18 cellular contexts compared by ENCODE assay signal in the genomic region with DNA sequence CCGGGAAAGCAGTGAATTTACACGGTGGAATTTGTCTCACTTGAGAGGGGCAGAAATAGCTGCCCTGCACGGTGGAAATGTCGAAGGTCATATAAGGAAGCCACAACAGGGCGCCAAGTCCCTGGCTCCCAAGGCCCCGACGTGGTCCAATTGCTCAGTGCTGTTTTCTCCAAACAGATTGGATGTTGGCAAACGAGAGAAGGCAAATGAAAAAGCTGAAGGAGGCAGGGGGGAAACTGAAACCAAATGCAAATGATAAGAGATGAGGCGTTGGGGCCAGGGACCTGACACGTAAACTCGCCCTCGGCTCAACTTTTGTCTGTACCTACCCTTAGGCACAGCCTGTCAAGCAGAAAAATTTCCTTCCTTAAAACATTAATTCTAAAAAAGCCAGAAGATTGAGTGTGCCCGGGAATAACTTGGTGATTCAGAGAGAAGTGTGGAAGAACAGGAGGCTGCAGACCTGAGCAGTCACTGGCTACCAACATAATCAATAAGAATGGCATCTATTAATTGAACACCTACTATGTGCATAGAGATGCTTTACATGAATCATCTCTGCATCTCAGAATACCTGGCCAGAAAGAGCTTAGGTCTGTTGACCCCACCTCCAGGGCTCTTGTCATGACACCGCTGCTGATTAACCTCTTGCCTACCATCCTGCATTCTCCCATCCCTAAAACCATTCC. TPM values are rescaled to one million over a fixed set of nuclear protein-coding genes. Genes with fewer than 3 reads are reported as not detected.
DNase-seq lines count a peak whose midpoint lies in the region; ATAC-seq and TF ChIP-seq lines count a peak whose summit lies in the region.
"Had no signal": no experiment of that assay in that cellular context is flagged by ENCODE, and none has a peak within 500 bp of the region (broad histone marks: within the 10 kb centered on the region; RNA-seq: fewer than 3 reads in every experiment).

No MANE protein-coding gene starts in this region.

- WGBS in adrenal gland, 4 donors, result 15 to 21% (median 18%) methylated on average over 14 of the region's 14 CpGs
- WGBS in right cardiac atrium, result 22% methylated on average over 14 of the region's 14 CpGs

- CTCF ChIA-PET in activated CD8-positive, alpha-beta T cell treated with anti-CD3 and anti-CD28 coated beads, Interleukin-2, amount 10 ng/mL, durations not matched to agents 7 days and 5 days (lab: Charles Lee), result interaction anchor here (1.4 kb wide), 1 partner anchor 15 kb away, joined by 5 read pairs; no protein-coding TSS in a partner anchor

- H3K4me3 Mint-ChIP-seq in activated CD8-positive, alpha-beta T cell treated with anti-CD3 and anti-CD28 coated beads, Interleukin-2, amount 10 ng/mL, durations not matched to agents 7 days and 5 days, result no peak overlapping the region
- H3K4me3 Mint-ChIP-seq: brain, IgD-negative memory B cell, memory B cell had no signal

- intact Hi-C loops in Right ventricle myocardium inferior (cut with DNase I), result no loop called here
- intact Hi-C loops in cardiac septum (cut with DNase I), result no loop called here
- intact Hi-C loops in adrenal gland (cut with DNase I), result no loop called here
- intact Hi-C loops in right cardiac atrium (cut with DNase I), result no loop called here

- no peaks in the 10 kb centered on the region for H3K9me3 ChIP-seq in adrenal gland (replicated peaks in 1 of 3)
- H3K9me3 ChIP-seq in right cardiac atrium (ENCODE audit: control insufficient read depth, low read length), result no peaks in the 10 kb centered on the region
- H3K9me3 ChIP-seq: A549 had no signal

- H3K27ac ChIP-seq in adrenal gland (peak overlapping the region; percentile 15 to 85 (median 64)), right cardiac atrium (ENCODE audit: low read length) (peak overlapping the region; percentile 1)
- H3K27ac ChIP-seq: RWPE1 had no signal

- peak in 1 of 2 donors; percentile 20 for TF ChIP-seq POLR2A in adrenal gland (IDR thresholded peaks at IDR 0.05)

- H3K9me3 Mint-ChIP-seq in activated CD8-positive, alpha-beta T cell treated with anti-CD3 and anti-CD28 coated beads, Interleukin-2, amount 10 ng/mL, durations not matched to agents 7 days and 5 days (ENCODE audit: insufficient read depth), result no peaks in the 10 kb centered on the region
- H3K9me3 Mint-ChIP-seq: memory B cell had no signal

- no peaks in the 10 kb centered on the region for H3K4me1 Mint-ChIP-seq in activated CD8-positive, alpha-beta T cell treated with anti-CD3 and anti-CD28 coated beads, Interleukin-2, amount 10 ng/mL, durations not matched to agents 7 days and 5 days (ENCODE audit: low read depth)
- H3K4me1 Mint-ChIP-seq: memory B cell had no signal

- H3K36me3 ChIP-seq in adrenal gland (replicated peaks in 1 of 2), result no peaks in the 10 kb centered on the region

- H3K27me3 Mint-ChIP-seq in activated CD8-positive, alpha-beta T cell treated with anti-CD3 and anti-CD28 coated beads, Interleukin-2, amount 10 ng/mL, durations not matched to agents 7 days and 5 days (ENCODE audit: low read depth), result no peaks in the 10 kb centered on the region

- ATAC-seq in Right ventricle myocardium inferior (peak; percentile 83), right cardiac atrium (peak; percentile 67 to 77), HG02884 (IDR thresholded peaks at IDR 0.05; ENCODE audit: unreplicated experiment) (no peak)
- no peak for ATAC-seq in activated CD8-positive, alpha-beta T cell treated with anti-CD3 and anti-CD28 coated beads, Interleukin-2, amount 10 ng/mL, durations not matched to agents 7 days and 5 days
- ATAC-seq: A549 had no signal

- no peaks in the 10 kb centered on the region for H3K36me3 Mint-ChIP-seq in activated CD8-positive, alpha-beta T cell treated with anti-CD3 and anti-CD28 coated beads, Interleukin-2, amount 10 ng/mL, durations not matched to agents 7 days and 5 days (ENCODE audit: low read depth)
- H3K36me3 Mint-ChIP-seq: brain, IgD-negative memory B cell, memory B cell had no signal

- DNase-seq in Right ventricle myocardium inferior (ENCODE audit: missing footprints), result peak; percentile 71
- no peak for DNase-seq in cardiac septum (ENCODE audit: low spot score)
- peak; percentile 40 to 79 (median 72) for DNase-seq in adrenal gland
- peak; percentile 50 to 79 (median 76) for DNase-seq in right cardiac atrium
- no peak for DNase-seq in iPS-NIHi11 (ENCODE audit: low spot score)
- DNase-seq in activated CD8-positive, alpha-beta T cell treated with anti-CD3 and anti-CD28 coated beads, Interleukin-2, amount 10 ng/mL, durations not matched to agents 7 days and 5 days, result no peak
- no peak for DNase-seq in activated effector memory CD4-positive, alpha-beta T cell treated with anti-CD3 and anti-CD28 coated beads, Interleukin-2, amount 50 U/mL, for 16 hours
- DNase-seq: activated CD4-positive, alpha-beta T cell treated with anti-CD3 and anti-CD28 coated beads, Interleukin-2, amount 50 U/mL, for 4 hours; activated gamma-delta T cell; NCI-H1417; NCI-H510A had no signal

- H3K4me1 ChIP-seq in adrenal gland (replicated peaks in 1 of 2), result peaks cover 16 to 29% of the 10 kb centered on the region in 2 donors
- H3K4me1 ChIP-seq in right cardiac atrium (ENCODE audit: control insufficient read depth, insufficient read depth, low read length), result no peaks in the 10 kb centered on the region

- POLR2A ChIA-PET in activated CD8-positive, alpha-beta T cell treated with anti-CD3 and anti-CD28 coated beads, Interleukin-2, amount 10 ng/mL, durations not matched to agents 7 days and 5 days (lab: Charles Lee), result no interaction called here

- TF ChIP-seq CTCF in adrenal gland (IDR thresholded peaks at IDR 0.05), result no peak

- H3K4me3 ChIP-seq in adrenal gland (no peak overlapping the region), right cardiac atrium (ENCODE audit: low read length) (no peak overlapping the region)
- H3K4me3 ChIP-seq: A549 had no signal

- H3K27ac Mint-ChIP-seq in activated CD8-positive, alpha-beta T cell treated with anti-CD3 and anti-CD28 coated beads, Interleukin-2, amount 10 ng/mL, durations not matched to agents 7 days and 5 days, result no peak overlapping the region
- H3K27ac Mint-ChIP-seq: IgD-negative memory B cell, memory B cell had no signal

- H3K27me3 ChIP-seq in adrenal gland (no peaks in the 10 kb centered on the region), right cardiac atrium (ENCODE audit: control insufficient read depth, insufficient read depth) (no peaks in the 10 kb centered on the region)

RNA-seq across cellular contexts. Expression of gene PINK1, which starts 16.6 kb away (rescaled TPM):
- 288 TPM for total RNA-seq in Right ventricle myocardium inferior
- total RNA-seq in cardiac septum, result 224 TPM
- total RNA-seq in adrenal gland, result 100 to 1,000 TPM; 211 to 586 (median 306) TPM
- 100 to 1,000 TPM; 109 to 146 (median 118) TPM for polyA plus RNA-seq in adrenal gland
- 100 to 1,000 TPM; 143 to 161 (median 156) TPM for total RNA-seq in right cardiac atrium
- polyA plus RNA-seq in right cardiac atrium, result 215 TPM
- 1 to 10 TPM; 3.3 to 3.6 TPM for total RNA-seq in activated CD8-positive, alpha-beta T cell treated with anti-CD3 and anti-CD28 coated beads, Interleukin-2, amount 10 ng/mL, durations not matched to agents 7 days and 5 days

RNA-seq across cellular contexts. Expression of gene CDA, which starts 27.7 kb away (rescaled TPM):
- 3.2 TPM for total RNA-seq in Right ventricle myocardium inferior
- 4.0 TPM for total RNA-seq in cardiac septum
- total RNA-seq in adrenal gland, result 1 to 10 TPM in 7 of 8 donors, not detected in 1; 1.2 to 4.8 (median 3.2) TPM
- polyA plus RNA-seq in adrenal gland, result 10 to 100 TPM in 2 of 3 donors, 1 to 10 TPM in 1; 5.3 to 11.8 (median 11.5) TPM
- 1 to 10 TPM; 2.2 to 3.6 (median 2.4) TPM for total RNA-seq in right cardiac atrium
- 6.7 TPM for polyA plus RNA-seq in right cardiac atrium
- total RNA-seq in activated CD8-positive, alpha-beta T cell treated with anti-CD3 and anti-CD28 coated beads, Interleukin-2, amount 10 ng/mL, durations not matched to agents 7 days and 5 days, result not detected
- total RNA-seq: T-helper 2 cell treated with Interferon-gamma antibody and Interleukin-4, amounts not matched to agents 100 ng/mL and 5 ng/mL, for 36 hours had no signal

RNA-seq across cellular contexts. Expression of gene DDOST, which starts 44.6 kb away (rescaled TPM):
- total RNA-seq in Right ventricle myocardium inferior (150 TPM), cardiac septum (108 TPM), adrenal gland (100 to 1,000 TPM; 134 to 349 (median 202) TPM), right cardiac atrium (100 to 1,000 TPM; 107 to 143 (median 124) TPM)
- polyA plus RNA-seq in adrenal gland (100 to 1,000 TPM; 123 to 221 (median 193) TPM), right cardiac atrium (123 TPM)
- total RNA-seq in activated CD8-positive, alpha-beta T cell treated with anti-CD3 and anti-CD28 coated beads, Interleukin-2, amount 10 ng/mL, durations not matched to agents 7 days and 5 days, result 100 to 1,000 TPM; 163 to 166 TPM

Comparison
In these comparisons a context has a peak if more than half of its experiments do, and no peak if none do; other contexts are left out.
1. DNase-seq: peak in Right ventricle myocardium inferior (single experiment), adrenal gland (7 of 7) and right cardiac atrium (3 of 3); none in cardiac septum (single experiment), iPS-NIHi11 (single experiment), activated CD8-positive, alpha-beta T cell treated with anti-CD3 and anti-CD28 coated beads, Interleukin-2, amount 10 ng/mL, durations not matched to agents 7 days and 5 days (single experiment) and activated effector memory CD4-positive, alpha-beta T cell treated with anti-CD3 and anti-CD28 coated beads, Interleukin-2, amount 50 U/mL, for 16 hours (single experiment).
2. ATAC-seq: peak in Right ventricle myocardium inferior (single experiment) and right cardiac atrium (2 of 2); none in activated CD8-positive, alpha-beta T cell treated with anti-CD3 and anti-CD28 coated beads, Interleukin-2, amount 10 ng/mL, durations not matched to agents 7 days and 5 days (single experiment) and HG02884 (single experiment).
3. RNA of gene PINK1, which starts 16.6 kb away (total RNA-seq): 211 to 586 TPM in adrenal gland, 288 TPM in Right ventricle myocardium inferior (single experiment), 224 TPM in cardiac septum (single experiment) and 143 to 161 TPM in right cardiac atrium; 3.3 to 3.6 TPM in activated CD8-positive, alpha-beta T cell treated with anti-CD3 and anti-CD28 coated beads, Interleukin-2, amount 10 ng/mL, durations not matched to agents 7 days and 5 days; every median in the first group is over 10 times any median in the second.